In the genomic region with DNA sequence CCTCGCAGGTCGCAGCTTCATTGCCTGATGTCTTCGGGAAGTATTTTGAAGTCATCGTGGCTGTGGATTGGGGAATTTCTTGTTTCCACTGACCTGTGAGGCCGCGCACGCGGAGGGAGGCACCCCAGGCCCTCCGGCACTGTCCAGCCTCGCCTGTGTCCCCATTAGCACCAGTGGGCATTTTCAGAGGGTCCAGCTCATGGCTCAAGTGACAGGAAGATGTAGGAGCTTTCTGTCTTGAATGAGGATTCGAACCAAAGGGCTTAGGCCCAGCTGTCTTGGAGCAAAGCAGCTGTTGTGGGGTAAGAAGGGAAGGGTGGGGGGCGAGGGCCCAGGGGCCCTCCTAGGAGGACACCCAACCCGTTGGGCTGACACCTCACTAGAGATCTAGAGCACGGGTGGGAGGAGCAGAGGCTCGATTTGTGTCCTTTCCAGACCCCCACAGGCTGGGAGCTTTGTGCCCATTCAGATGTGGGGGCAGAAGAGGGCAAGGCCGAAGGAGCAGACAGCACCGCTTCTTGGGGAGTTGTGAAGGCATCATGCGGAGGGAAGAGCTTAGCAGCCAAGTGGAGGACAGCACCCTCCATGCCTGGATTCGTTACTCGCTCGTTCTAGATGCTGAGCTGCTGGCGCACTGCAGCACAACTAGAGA, we compare ENCODE assay signal across 9 cellular contexts. TPM values are rescaled to one million over a fixed set of nuclear protein-coding genes. Genes with fewer than 3 reads are reported as not detected.
DNase-seq lines count a peak whose midpoint lies in the region; ATAC-seq, FAIRE-seq and TF ChIP-seq lines count a peak whose summit lies in the region.
"Had no signal": no experiment of that assay in that cellular context is flagged by ENCODE, and none has a peak within 500 bp of the region (broad histone marks: within the 10 kb centered on the region; RNA-seq: fewer than 3 reads in every experiment).

No MANE protein-coding gene starts in this region.

- peak overlapping the region; percentile 88 for H3K4me2 ChIP-seq in HepG2 (ENCODE audit: low read depth, low read length)

- peaks cover 13% of the 10 kb centered on the region for H3K79me2 ChIP-seq in HepG2 (ENCODE audit: insufficient read depth, low read length)

- TF ChIP-seq EP300 in HepG2 (IDR thresholded peaks at IDR 0.05; ENCODE audit: low read depth in 2 of 2, low read length in 2 of 2) (no peak), HepG2 (CRISPR knock-in tag; IDR thresholded peaks at IDR 0.05; ENCODE audit: borderline replicate concordance) (no peak)

- no peak for TF ChIP-seq RAD21 in HepG2 (CRISPR knock-in tag; IDR thresholded peaks at IDR 0.05)

- ATAC-seq in HepG2 (no peak), GM19351 (IDR thresholded peaks at IDR 0.05; ENCODE audit: unreplicated experiment) (no peak), HG02610 (IDR thresholded peaks at IDR 0.05; ENCODE audit: unreplicated experiment) (no peak)

- no peak for FAIRE-seq in HepG2 (lab: Jason Lieb, UNC)
- FAIRE-seq: colon had no signal

- H3K4me3 ChIP-seq in HepG2 (replicated peaks in 1 of 3; ENCODE audit: insufficient read depth in 1 of 3, low read depth in 2 of 3, low read length in 3 of 3), result peak overlapping the region; percentile 77 to 92 (median 80)
- peak overlapping the region; percentile 24 to 88 (median 86) for H3K4me3 ChIP-seq in thyroid gland (replicated peaks in 1 of 3)

- DNase-seq in activated T-cell treated with anti-CD3 and anti-CD28 coated beads, Interleukin-2, amount 50 U/mL, for 1 hour, result peak; percentile 19
- DNase-seq in activated T-cell treated with anti-CD3 and anti-CD28 coated beads for 4 hours (no peak), HepG2 (ENCODE audit: low spot score) (no peak), thyroid gland (no peak), SK-N-DZ (ENCODE audit: low spot score) (no peak)

- in situ Hi-C loops in HepG2 (cut with HindIII; ENCODE audit: extremely low pct_ligation_motif_present, low pct_unique_long_range_greater_than_20kb), result no loop called here

- CTCF ChIA-PET in HepG2 (lab: Yijun Ruan, JAX; ENCODE audit: low intra/inter-chr PET ratio, low total read pairs), result no interaction called here

- H3K9me3 ChIP-seq in HepG2 (ENCODE audit: low read length) (no peaks in the 10 kb centered on the region), thyroid gland (no peaks in the 10 kb centered on the region)

- H3K27ac ChIP-seq in angular gyrus (ENCODE audit: low read depth, low read length), result peak overlapping the region; percentile 90
- H3K27ac ChIP-seq in HepG2 (ENCODE audit: extremely low read length, insufficient read depth, low read length), result peak overlapping the region; percentile 75
- peak overlapping the region in 2 of 3 donors; percentile 81 to 90 for H3K27ac ChIP-seq in thyroid gland

- H3K36me3 ChIP-seq in HepG2 (replicated peaks in 1 of 2; ENCODE audit: control insufficient read depth in 1 of 2, insufficient read depth in 2 of 2, low read length in 2 of 2) (peaks cover 0 to 15% of the 10 kb centered on the region in 2 experiments; a peak in 2 of 5 replicates), thyroid gland (peaks cover 14 to 21% of the 10 kb centered on the region in 2 donors)

- peak overlapping the region; percentile 86 for H3K9ac ChIP-seq in HepG2 (ENCODE audit: insufficient read depth, low read depth, low read length)

- WGBS in HepG2 (ENCODE audit: low lambda C conversion rate), result 36% methylated on average over 20 of the region's 22 CpGs
- WGBS in thyroid gland, 2 donors, result 55 to 62% methylated on average over 17 to 22 of the region's 22 CpGs

- no peaks in the 10 kb centered on the region for H4K20me1 ChIP-seq in HepG2 (ENCODE audit: insufficient read depth, low read length)

- TF ChIP-seq CTCF in HepG2 (CRISPR knock-in tag; IDR thresholded peaks at IDR 0.05), result no peak
- TF ChIP-seq CTCF in thyroid gland (IDR thresholded peaks at IDR 0.05), result no peak

- BruUV-seq in HepG2 (replicated peaks; lab: Mats Ljungman, UMichigan), result no TSS peak

- intact Hi-C loops in HepG2 (cut with micrococcal nuclease; ENCODE audit: unreplicated experiment) (loop anchor here (1.0 to 10.0 kb wide), 2 partner anchors 80 to 119 kb away; a partner anchor contains a TSS), thyroid gland (cut with DNase I) (loop anchor here (10.0 kb wide), 1 partner anchor 120 kb away; a partner anchor contains a TSS)

- H2AFZ ChIP-seq in HepG2 (ENCODE audit: low read length), result no peak overlapping the region

- POLR2A ChIA-PET in HepG2 (lab: Yijun Ruan, JAX), result no interaction called here

- TF ChIP-seq POLR2A in HepG2 (IDR thresholded peaks at IDR 0.05; ENCODE audit: insufficient read depth in 1 of 2, low read depth in 2 of 2, low read length in 2 of 2) (no peak), thyroid gland (IDR thresholded peaks at IDR 0.05) (no peak)

- peaks cover 43% of the 10 kb centered on the region for H3K4me1 ChIP-seq in HepG2 (ENCODE audit: insufficient read depth, low read length)
- H3K4me1 ChIP-seq in thyroid gland, result peaks cover 7 to 8% of the 10 kb centered on the region in 2 donors

- no peaks in the 10 kb centered on the region; a peak in 1 of 5 replicates for H3K27me3 ChIP-seq in HepG2 (ENCODE audit: control insufficient read depth in 1 of 2, insufficient read depth in 2 of 2, low read length in 2 of 2)
- H3K27me3 ChIP-seq in thyroid gland, result no peaks in the 10 kb centered on the region

TF ChIP-seq in HepG2, 621 proteins besides CTCF, POLR2A, EP300 and RAD21 (continues in another document):
- TF ChIP-seq, protein P1, sequence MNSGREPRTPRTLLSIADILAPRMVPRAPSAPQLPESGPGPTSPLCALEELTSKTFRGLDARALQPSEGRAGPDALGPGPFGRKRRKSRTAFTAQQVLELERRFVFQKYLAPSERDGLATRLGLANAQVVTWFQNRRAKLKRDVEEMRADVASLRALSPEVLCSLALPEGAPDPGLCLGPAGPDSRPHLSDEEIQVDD (CRISPR knock-in tag; IDR thresholded peaks at IDR 0.05; ENCODE audit: borderline replicate concordance), result no peak
- TF ChIP-seq, protein P2, sequence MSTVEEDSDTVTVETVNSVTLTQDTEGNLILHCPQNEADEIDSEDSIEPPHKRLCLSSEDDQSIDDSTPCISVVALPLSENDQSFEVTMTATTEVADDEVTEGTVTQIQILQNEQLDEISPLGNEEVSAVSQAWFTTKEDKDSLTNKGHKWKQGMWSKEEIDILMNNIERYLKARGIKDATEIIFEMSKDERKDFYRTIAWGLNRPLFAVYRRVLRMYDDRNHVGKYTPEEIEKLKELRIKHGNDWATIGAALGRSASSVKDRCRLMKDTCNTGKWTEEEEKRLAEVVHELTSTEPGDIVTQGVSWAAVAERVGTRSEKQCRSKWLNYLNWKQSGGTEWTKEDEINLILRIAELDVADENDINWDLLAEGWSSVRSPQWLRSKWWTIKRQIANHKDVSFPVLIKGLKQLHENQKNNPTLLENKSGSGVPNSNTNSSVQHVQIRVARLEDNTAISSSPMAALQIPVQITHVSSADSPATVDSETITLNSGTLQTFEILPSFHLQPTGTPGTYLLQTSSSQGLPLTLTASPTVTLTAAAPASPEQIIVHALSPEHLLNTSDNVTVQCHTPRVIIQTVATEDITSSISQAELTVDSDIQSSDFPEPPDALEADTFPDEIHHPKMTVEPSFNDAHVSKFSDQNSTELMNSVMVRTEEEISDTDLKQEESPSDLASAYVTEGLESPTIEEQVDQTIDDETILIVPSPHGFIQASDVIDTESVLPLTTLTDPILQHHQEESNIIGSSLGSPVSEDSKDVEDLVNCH (CRISPR knock-in tag; IDR thresholded peaks at IDR 0.05), result no peak
- 0 out of 2 replicates have a peak, but pooled peaks have one; percentile 5 for TF ChIP-seq ZNF713 (CRISPR knock-in tag; IDR thresholded peaks at IDR 0.05)

RNA-seq across cellular contexts. Expression of a gene that starts 0.9 kb away (rescaled TPM):
- total RNA-seq in HepG2 (2016; rRNA removed; fragmentation: Illumina TruSeq; extraction: Trizol), result 12.6 and 17.0 TPM in 2 replicates
- 2.4 and 3.9 TPM in 2 replicates for total RNA-seq in HepG2 (2016; cell fraction: cytosol; rRNA removed; fragmentation: Illumina TruSeq; extraction: Trizol; ENCODE audit: low read depth)
- 12.3 and 16.5 TPM in 2 replicates for total RNA-seq in HepG2 (2016; cell fraction: insoluble cytoplasmic fraction; rRNA removed; fragmentation: Illumina TruSeq; extraction: Trizol)
- 7.0 and 7.8 TPM in 2 replicates for total RNA-seq in HepG2 (2016; cell fraction: membrane; rRNA removed; fragmentation: Illumina TruSeq; extraction: Trizol)
- total RNA-seq in HepG2 (2016; cell fraction: nucleus; rRNA removed; fragmentation: Illumina TruSeq; extraction: Trizol), result 17.2 and 20.4 TPM in 2 replicates
- polyA plus RNA-seq in HepG2 (2011; rRNA removed), result 7.2 and 8.0 TPM in 2 replicates
- polyA plus RNA-seq in HepG2 (2011; cell fraction: cytosol; rRNA removed), result 3.2 and 4.5 TPM in 2 replicates
- 9.9 and 14.1 TPM in 2 replicates for polyA plus RNA-seq in HepG2 (2011; cell fraction: nucleus; rRNA removed)
- 7.6 and 9.0 TPM in 2 replicates for polyA plus RNA-seq in HepG2 (2012)
- polyA plus RNA-seq in HepG2 (2016; cell fraction: cytosol; fragmentation: Illumina TruSeq; extraction: Trizol; ENCODE audit: low read depth), result 1.5 and 2.1 TPM in 2 replicates
- 9.4 and 9.5 TPM in 2 replicates for polyA plus RNA-seq in HepG2 (2016; cell fraction: insoluble cytoplasmic fraction; fragmentation: Illumina TruSeq; extraction: Trizol; ENCODE audit: low read depth)
- 2.3 and 2.6 TPM in 2 replicates for polyA plus RNA-seq in HepG2 (2016; cell fraction: membrane; fragmentation: Illumina TruSeq; extraction: Trizol; ENCODE audit: low read depth)
- 24.6 and 27.6 TPM in 2 replicates for polyA plus RNA-seq in HepG2 (2016; cell fraction: nucleus; fragmentation: Illumina TruSeq; extraction: Trizol; ENCODE audit: insufficient read depth, low read depth)
- 23.5 and 24.4 TPM in 2 replicates for polyA minus RNA-seq in HepG2 (2011; rRNA and poly(A)+ RNA removed; ENCODE audit: low replicate concordance)
- 9.4 and 9.7 TPM in 2 replicates for polyA minus RNA-seq in HepG2 (2011; cell fraction: cytosol; rRNA and poly(A)+ RNA removed)
- 35.7 and 48.7 TPM in 2 replicates for polyA minus RNA-seq in HepG2 (2011; cell fraction: nucleus; rRNA and poly(A)+ RNA removed)
- 10 to 100 TPM; 20.9 to 45.2 (median 25.2) TPM for total RNA-seq in thyroid gland
- 7.7 and 23.2 TPM in 2 replicates for polyA plus RNA-seq in SK-N-DZ (2014; cell fraction: cytosol; rRNA removed)
- 24.5 and 31.9 TPM in 2 replicates for polyA plus RNA-seq in SK-N-DZ (2014; cell fraction: nucleus; rRNA removed)
